In the genomic region with DNA sequence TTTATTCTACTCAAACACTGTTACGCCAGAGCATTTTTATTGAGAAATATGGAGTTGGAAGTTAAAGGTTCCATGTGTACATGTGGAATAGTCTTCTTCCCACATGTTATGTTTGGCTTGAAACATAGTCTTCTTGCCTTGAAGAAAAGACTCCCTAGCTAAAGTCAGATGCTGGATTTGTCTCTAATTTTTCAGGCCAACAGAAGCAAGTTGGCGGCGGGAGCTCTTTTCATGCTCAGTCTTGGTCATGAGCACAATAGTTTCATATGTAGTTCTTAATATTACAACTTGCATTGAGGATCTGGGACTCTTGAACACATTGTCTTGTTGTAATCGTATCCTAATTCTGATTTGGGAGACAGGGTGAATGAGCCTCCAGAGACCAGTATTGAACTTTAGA, we compare ENCODE assay signal across 15 cellular contexts. TPM values are rescaled to one million over a fixed set of nuclear protein-coding genes. Genes with fewer than 3 reads are reported as not detected.
DNase-seq lines count a peak whose midpoint lies in the region; ATAC-seq and TF ChIP-seq lines count a peak whose summit lies in the region.
"Had no signal": no experiment of that assay in that cellular context is flagged by ENCODE, and none has a peak within 500 bp of the region (broad histone marks: within the 10 kb centered on the region; RNA-seq: fewer than 3 reads in every experiment).

No MANE protein-coding gene starts in this region.

- H3K27ac Mint-ChIP-seq in neural progenitor cell: no peak overlapping the region
- H3K27ac Mint-ChIP-seq in stimulated activated naive B cell treated with anti-CD40 and anti-IgM and Interleukin-4, amounts not matched to agents 10 μg/mL and 1 μg/mL and 100 μg/mL, for 72 hours: no peak overlapping the region
- H3K27ac Mint-ChIP-seq: B cell; CD4-positive, CD25-positive, alpha-beta regulatory T cell had no signal

- H3K27me3 ChIP-seq in HUES48 (ENCODE audit: control insufficient read depth, insufficient read depth, low read length) (no peaks in the 10 kb centered on the region), heart right ventricle (no peaks in the 10 kb centered on the region), neural progenitor cell (no peaks in the 10 kb centered on the region), esophagus squamous epithelium (no peaks in the 10 kb centered on the region)

- intact Hi-C loops in heart right ventricle (cut with DNase I) (no loop called here), esophagus squamous epithelium (cut with DNase I) (loop anchor here (10.0 kb wide), 1 partner anchor 66 kb away; no protein-coding TSS in a partner anchor)

- H3K9me3 Mint-ChIP-seq in neural progenitor cell: peaks cover 4% of the 10 kb centered on the region
- H3K9me3 Mint-ChIP-seq in stimulated activated naive B cell treated with anti-CD40 and anti-IgM and Interleukin-4, amounts not matched to agents 10 μg/mL and 1 μg/mL and 100 μg/mL, for 72 hours: peaks cover 2 to 4% of the 10 kb centered on the region in 2 donors

- no peaks in the 10 kb centered on the region for H3K9me3 ChIP-seq in HUES48 (ENCODE audit: control insufficient read depth, insufficient read depth, low read length)
- H3K9me3 ChIP-seq in heart right ventricle: no peaks in the 10 kb centered on the region
- H3K9me3 ChIP-seq in neural progenitor cell (ENCODE audit: low read depth): no peaks in the 10 kb centered on the region
- no peaks in the 10 kb centered on the region for H3K9me3 ChIP-seq in esophagus squamous epithelium
- H3K9me3 ChIP-seq: Caco-2, HAP-1 had no signal

- no peaks in the 10 kb centered on the region for H3K27me3 Mint-ChIP-seq in neural progenitor cell (ENCODE audit: insufficient read depth, low read depth)
- H3K27me3 Mint-ChIP-seq in stimulated activated naive B cell treated with anti-CD40 and anti-IgM and Interleukin-4, amounts not matched to agents 10 μg/mL and 1 μg/mL and 100 μg/mL, for 72 hours: no peaks in the 10 kb centered on the region
- H3K27me3 Mint-ChIP-seq: B cell; CD4-positive, CD25-positive, alpha-beta regulatory T cell had no signal

- H3K36me3 ChIP-seq in HUES48 (ENCODE audit: control insufficient read depth, insufficient read depth, low read length): no peaks in the 10 kb centered on the region; the same call in 1 of the 2 replicates
- peaks cover 0 to 10% (median 0%) of the 10 kb centered on the region in 9 donors for H3K36me3 ChIP-seq in heart right ventricle
- H3K36me3 ChIP-seq in neural progenitor cell: no peaks in the 10 kb centered on the region
- H3K36me3 ChIP-seq in esophagus squamous epithelium: no peaks in the 10 kb centered on the region
- H3K36me3 ChIP-seq: HAP-1 had no signal

- peak in 6 of 8 donors; percentile 22 to 62 (median 36) for ATAC-seq in heart right ventricle
- no peak for ATAC-seq in stimulated activated naive B cell treated with anti-CD40 and anti-IgM and Interleukin-4, amounts not matched to agents 10 μg/mL and 1 μg/mL and 100 μg/mL, for 72 hours (replicated peaks)

- no peak overlapping the region for H3K9ac ChIP-seq in HUES48 (ENCODE audit: low read depth, low read length)
- no peak overlapping the region for H3K9ac ChIP-seq in neural progenitor cell

- peaks cover 99% of the 10 kb centered on the region for H3K79me2 ChIP-seq in neural progenitor cell (ENCODE audit: low read depth)

- no peak overlapping the region for H2AFZ ChIP-seq in neural progenitor cell (replicated peaks)
- H2AFZ ChIP-seq: PC-9 had no signal

- TF ChIP-seq POLR2A in esophagus squamous epithelium (IDR thresholded peaks at IDR 0.05): no peak

- H3K4me1 Mint-ChIP-seq in neural progenitor cell: peaks cover 31% of the 10 kb centered on the region
- H3K4me1 Mint-ChIP-seq in stimulated activated naive B cell treated with anti-CD40 and anti-IgM and Interleukin-4, amounts not matched to agents 10 μg/mL and 1 μg/mL and 100 μg/mL, for 72 hours: peaks cover 0 to 2% of the 10 kb centered on the region in 2 donors
- H3K4me1 Mint-ChIP-seq: B cell had no signal

- peaks cover 38% of the 10 kb centered on the region for H3F3A ChIP-seq in neural progenitor cell (ENCODE audit: low read depth)

- TF ChIP-seq CTCF in heart right ventricle (IDR thresholded peaks at IDR 0.05) (no peak), neural progenitor cell (IDR thresholded peaks at IDR 0.05) (no peak), esophagus squamous epithelium (IDR thresholded peaks at IDR 0.05) (no peak)

- H3K4me3 ChIP-seq in HUES48 (ENCODE audit: low read depth, low read length): no peak overlapping the region
- H3K4me3 ChIP-seq in heart right ventricle: no peak overlapping the region
- H3K4me3 ChIP-seq in neural progenitor cell: no peak overlapping the region
- H3K4me3 ChIP-seq in esophagus squamous epithelium: no peak overlapping the region
- H3K4me3 ChIP-seq: HAP-1, PC-9, SK-N-MC had no signal

- peak overlapping the region; percentile 49 for H3K4me2 ChIP-seq in neural progenitor cell
- H3K4me2 ChIP-seq: PC-9 had no signal

- 75 to 76% methylated on average over 4 of the region's 4 CpGs for WGBS in heart right ventricle, 2 donors
- WGBS in esophagus squamous epithelium, 2 donors: 87 to 89% methylated on average over 4 of the region's 4 CpGs

- H3K4me3 Mint-ChIP-seq in neural progenitor cell: no peak overlapping the region
- no peak overlapping the region for H3K4me3 Mint-ChIP-seq in stimulated activated naive B cell treated with anti-CD40 and anti-IgM and Interleukin-4, amounts not matched to agents 10 μg/mL and 1 μg/mL and 100 μg/mL, for 72 hours
- H3K4me3 Mint-ChIP-seq: B cell; CD4-positive, CD25-positive, alpha-beta regulatory T cell had no signal

- peaks cover 18% of the 10 kb centered on the region for H3K36me3 Mint-ChIP-seq in neural progenitor cell
- H3K36me3 Mint-ChIP-seq in stimulated activated naive B cell treated with anti-CD40 and anti-IgM and Interleukin-4, amounts not matched to agents 10 μg/mL and 1 μg/mL and 100 μg/mL, for 72 hours: peaks cover 6 to 14% of the 10 kb centered on the region in 2 donors
- H3K36me3 Mint-ChIP-seq: CD4-positive, CD25-positive, alpha-beta regulatory T cell had no signal

- peaks cover 32% of the 10 kb centered on the region for H3K4me1 ChIP-seq in HUES48 (ENCODE audit: control insufficient read depth, insufficient read depth, low read length)
- peaks cover 0 to 33% (median 5%) of the 10 kb centered on the region in 9 donors for H3K4me1 ChIP-seq in heart right ventricle
- peaks cover 62% of the 10 kb centered on the region for H3K4me1 ChIP-seq in neural progenitor cell
- H3K4me1 ChIP-seq in esophagus squamous epithelium: no peaks in the 10 kb centered on the region

- peak; percentile 37 for DNase-seq in DMS79 treated with DMSO at 0.1 percent for 48 hours (lab: John Stamatoyannopoulos, UW)
- DNase-seq in heart right ventricle: no peak
- DNase-seq in neural progenitor cell (ENCODE audit: low spot score): no peak
- DNase-seq in esophagus squamous epithelium (lab: John Stamatoyannopoulos, UW): no peak
- DNase-seq in stimulated activated naive B cell treated with anti-CD40 and anti-IgM and Interleukin-4, amounts not matched to agents 10 μg/mL and 1 μg/mL and 100 μg/mL, for 72 hours: no peak
- DNase-seq in SIG-M5 treated with dmso at 0.1 percent for 504 hours (lab: John Stamatoyannopoulos, UW; ENCODE audit: unreplicated experiment): no peak
- no peak for DNase-seq in activated CD4-positive, CD25-positive, alpha-beta regulatory T cell (lab: John Stamatoyannopoulos, UW)
- DNase-seq: Caco-2; CD4-positive, CD25-positive, alpha-beta regulatory T cell; DMS153; PC-9 had no signal

- H4K20me1 ChIP-seq in neural progenitor cell (ENCODE audit: low read depth): peaks cover 29% of the 10 kb centered on the region

- peak overlapping the region; percentile 53 for H3K27ac ChIP-seq in HUES48 (ENCODE audit: low read depth, low read length)
- H3K27ac ChIP-seq in heart right ventricle: peak overlapping the region in 2 of 10 donors; percentile 36 to 38
- H3K27ac ChIP-seq in neural progenitor cell: no peak overlapping the region
- H3K27ac ChIP-seq in esophagus squamous epithelium: no peak overlapping the region
- H3K27ac ChIP-seq: PC-9, SK-N-MC had no signal

RNA-seq across cellular contexts. Expression of gene SEPTIN11, which starts 19.4 kb away (rescaled TPM):
- total RNA-seq in heart right ventricle (10 to 100 TPM; 26.3 to 55.2 (median 30.6) TPM), neural progenitor cell (ENCODE audit: low replicate concordance) (124 and 183 TPM in 2 replicates), esophagus squamous epithelium (10 to 100 TPM; 10.4 to 56.6 (median 36.3) TPM)
- 10 to 100 TPM; 11.2 to 15.9 TPM for polyA plus RNA-seq in heart right ventricle

Comparison
In these comparisons a context has a peak if more than half of its experiments do, and no peak if none do; other contexts are left out.
1. ATAC-seq: peak in heart right ventricle (6 of 8); none in stimulated activated naive B cell treated with anti-CD40 and anti-IgM and Interleukin-4, amounts not matched to agents 10 μg/mL and 1 μg/mL and 100 μg/mL, for 72 hours (0 of 2).